ENCODE assay signal across 20 cellular contexts in genomic region chr11:133697603-133698002, GRCh38.
DNase-seq lines count a peak whose midpoint lies in the region; ATAC-seq and TF ChIP-seq lines count a peak whose summit lies in the region.
"Had no signal": no experiment of that assay in that cellular context is flagged by ENCODE, and none has a peak within 500 bp of the region (broad histone marks: within the 10 kb centered on the region; RNA-seq: fewer than 3 reads in every experiment).

No MANE protein-coding gene starts in this region.

- no peaks in the 10 kb centered on the region for H3K27me3 Mint-ChIP-seq in osteocyte (ENCODE audit: unreplicated experiment)

- H3K9me3 Mint-ChIP-seq in osteocyte (ENCODE audit: unreplicated experiment) = peaks cover 22% of the 10 kb centered on the region
- H3K9me3 Mint-ChIP-seq: CD4-positive, alpha-beta T cell had no signal

- no peak overlapping the region for H3K27ac Mint-ChIP-seq in osteocyte (ENCODE audit: unreplicated experiment)
- H3K27ac Mint-ChIP-seq: CD4-positive, alpha-beta T cell had no signal

- H3K27me3 ChIP-seq in heart right ventricle = no peaks in the 10 kb centered on the region
- H3K27me3 ChIP-seq: BLaER1, SJCRH30 had no signal

- no peaks in the 10 kb centered on the region for H3K4me1 Mint-ChIP-seq in osteocyte (ENCODE audit: unreplicated experiment)

- H3K9me3 ChIP-seq in heart right ventricle = peaks cover 0 to 9% (median 0%) of the 10 kb centered on the region in 11 donors
- H3K9me3 ChIP-seq: BLaER1, Caco-2, SJCRH30 had no signal

- peak overlapping the region in 1 of 10 donors; percentile 11 for H3K4me3 ChIP-seq in heart right ventricle
- H3K4me3 ChIP-seq: BLaER1, SJCRH30 had no signal

- H3K4me1 ChIP-seq in heart right ventricle = peaks cover 0 to 14% (median 3%) of the 10 kb centered on the region in 9 donors
- H3K4me1 ChIP-seq: BLaER1, Caco-2, SJCRH30 had no signal

- ATAC-seq in heart right ventricle = peak in 7 of 8 donors; percentile 48 to 76 (median 63)
- no peak for ATAC-seq in GM18502 (IDR thresholded peaks at IDR 0.05; ENCODE audit: poor library complexity, unreplicated experiment)
- no peak for ATAC-seq in HG03139 (IDR thresholded peaks at IDR 0.05; ENCODE audit: unreplicated experiment)
- ATAC-seq: Panc1 had no signal

- DNase-seq in G401 (ENCODE audit: low spot score) (peak; percentile 12), NCI-H2029 treated with DMSO at 0.1 percent for 48 hours (lab: John Stamatoyannopoulos, UW) (peak; percentile 19), heart right ventricle (peak in 1 of 2 donors; percentile 25), osteocyte (ENCODE audit: extremely low spot score, unreplicated experiment) (peak; percentile 75), T1000 (lab: John Stamatoyannopoulos, UW) (no peak)
- DNase-seq: ACHN; Caco-2; CD4-positive, alpha-beta T cell; DND-41; Karpas-422; MV-4-11; NCI-H1417; NCI-H1694 treated with DMSO at 0.1 percent for 48 hours; NCI-H2107; NCI-H510A; SJCRH30 had no signal

- no peak overlapping the region for H3K4me3 Mint-ChIP-seq in osteocyte (ENCODE audit: unreplicated experiment)
- H3K4me3 Mint-ChIP-seq: CD4-positive, alpha-beta T cell had no signal

- no peaks in the 10 kb centered on the region for H3K36me3 ChIP-seq in heart right ventricle
- H3K36me3 ChIP-seq: BLaER1, SJCRH30 had no signal

- H3K27ac ChIP-seq in heart right ventricle = peak overlapping the region; percentile 36 to 83 (median 72)
- H3K27ac ChIP-seq: BLaER1, SJCRH30 had no signal

- no peaks in the 10 kb centered on the region for H3K36me3 Mint-ChIP-seq in osteocyte (ENCODE audit: unreplicated experiment)

- intact Hi-C loops in heart right ventricle (cut with DNase I) = loop anchor here in 1 of 10 donors (10.0 kb wide), 1 partner anchor 117 kb away; no protein-coding TSS in a partner anchor

- WGBS in heart right ventricle, 2 donors = 38 to 66% methylated on average over 4 of the region's 4 CpGs

- TF ChIP-seq CTCF in heart right ventricle (IDR thresholded peaks at IDR 0.05) (no peak), osteocyte (IDR thresholded peaks at IDR 0.05) (no peak)

- in situ Hi-C loops in G401 (cut with HindIII; ENCODE audit: low sequenced_read_pairs) = no loop called here

Comparison
In these comparisons a context has a peak if more than half of its experiments do, and no peak if none do; other contexts are left out.
1. ATAC-seq: peak in heart right ventricle (7 of 8); none in GM18502 (single experiment) and HG03139 (single experiment).